Comparison of ENCODE assay signal across 12 cellular contexts in the genomic region with DNA sequence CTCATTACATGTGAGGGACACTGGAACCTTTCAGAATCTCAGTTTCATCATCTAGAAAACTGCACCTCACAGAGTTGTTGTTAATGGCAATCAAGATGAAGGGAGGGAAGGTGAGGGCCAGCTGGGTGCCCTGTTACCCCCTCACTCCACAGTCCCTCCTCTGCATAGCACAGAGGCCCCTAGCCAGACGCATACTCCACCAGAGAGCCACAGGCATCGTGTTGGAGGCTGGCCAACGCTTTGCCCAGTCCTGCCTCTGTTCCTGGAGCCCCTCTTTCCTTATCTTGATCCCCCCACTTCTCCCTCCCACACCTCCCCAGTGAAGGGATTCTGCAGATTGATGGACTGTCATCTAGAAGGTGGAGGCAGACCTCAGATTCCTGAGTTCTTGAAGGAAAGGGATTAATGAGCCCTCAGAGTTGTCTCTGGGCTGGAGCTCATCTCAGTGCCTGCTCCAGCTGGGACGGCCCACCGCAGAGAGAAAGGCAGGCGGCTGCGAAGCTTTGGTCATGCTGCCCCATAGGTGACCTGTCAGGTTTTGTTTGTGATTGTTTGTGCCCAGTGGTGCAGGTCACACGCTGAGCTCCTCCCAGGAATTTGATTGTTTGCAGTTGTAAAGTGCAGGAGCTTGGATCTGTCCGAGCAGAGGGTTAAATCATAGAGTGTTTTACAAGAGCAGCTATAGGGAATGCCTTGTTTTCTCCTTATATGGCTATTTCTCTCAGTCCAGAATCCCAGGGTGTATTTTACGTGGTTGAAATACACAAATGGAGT.
A peak's percentile ranks its signal among the peaks of the same experiment; 100 is the strongest.
DNase-seq lines count a peak whose midpoint lies in the region; ATAC-seq, FAIRE-seq and TF ChIP-seq lines count a peak whose summit lies in the region.
"Had no signal": no experiment of that assay in that cellular context is flagged by ENCODE, and none has a peak within 500 bp of the region (broad histone marks: within the 10 kb centered on the region; RNA-seq: fewer than 3 reads in every experiment).

No MANE protein-coding gene starts in this region.

- peak; percentile 60 for DNase-seq in H7
- peak; percentile 70 for DNase-seq in PC-3
- DNase-seq in hepatocyte (ENCODE audit: low spot score) = peak; percentile 39
- peak; percentile 93 for DNase-seq in renal cortical epithelial cell (ENCODE audit: low read depth)
- DNase-seq in NCI-H345 (lab: John Stamatoyannopoulos, UW) = no peak
- no peak for DNase-seq in pancreas
- no peak for DNase-seq in stimulated activated CD4-positive, alpha-beta T cell treated with anti-CD3 and anti-CD28 coated beads, Interleukin-2, amount 100 ng/mL, for 48 hours
- DNase-seq: CD4-positive, CD25-positive, alpha-beta regulatory T cell; foreskin melanocyte; NCI-H510A had no signal

- peak overlapping the region; percentile 11; the same call in 1 of the 2 replicates for H3K4me2 ChIP-seq in PC-3 (ENCODE audit: low read length)
- peak overlapping the region; percentile 50 for H3K4me2 ChIP-seq in hepatocyte

- no peak for FAIRE-seq in pancreas (lab: Jason Lieb, UNC)

- H3K36me3 ChIP-seq in H7 (replicated peaks; ENCODE audit: control insufficient read depth, insufficient read depth, low read length) (no peaks in the 10 kb centered on the region; the same call in 1 of the 2 replicates), PC-3 (ENCODE audit: low read depth, low read length) (no peaks in the 10 kb centered on the region), hepatocyte (replicated peaks; ENCODE audit: insufficient read depth, low read depth) (no peaks in the 10 kb centered on the region), pancreas (no peaks in the 10 kb centered on the region)

- intact Hi-C loops in PC-3 (cut with micrococcal nuclease) = loop anchor here (1.0 to 5.0 kb wide), 2 partner anchors 18 to 168 kb away; no protein-coding TSS in a partner anchor
- intact Hi-C loops in pancreas (cut with DNase I) = no loop called here

- H3K9me3 ChIP-seq in PC-3 (ENCODE audit: low read length) (no peaks in the 10 kb centered on the region), hepatocyte (ENCODE audit: low read depth) (no peaks in the 10 kb centered on the region), pancreas (no peaks in the 10 kb centered on the region)

- H4K20me1 ChIP-seq in PC-3 (ENCODE audit: low read length) = no peaks in the 10 kb centered on the region
- no peaks in the 10 kb centered on the region for H4K20me1 ChIP-seq in hepatocyte (ENCODE audit: insufficient read depth, poor library complexity, severe bottlenecking)

- CTCF ChIA-PET in PC-3 (lab: Charles Lee) = no interaction called here

- POLR2A ChIA-PET in PC-3 (lab: Charles Lee; ENCODE audit: unreplicated experiment) = interaction anchor here (0.5 to 0.8 kb wide), 3 partner anchors 18 to 686 kb away, joined by 3 to 27 read pairs (median 3); no protein-coding TSS in a partner anchor

- H3K27me3 ChIP-seq in H7 (ENCODE audit: control insufficient read depth, insufficient read depth, low read length) (no peaks in the 10 kb centered on the region), PC-3 (ENCODE audit: low read length) (no peaks in the 10 kb centered on the region), hepatocyte (no peaks in the 10 kb centered on the region), pancreas (no peaks in the 10 kb centered on the region)

- no peak for TF ChIP-seq CTCF in PC-3 (conservative IDR thresholded peaks at IDR 0.05; ENCODE audit: low read depth, low read length)
- TF ChIP-seq CTCF in hepatocyte (IDR thresholded peaks at IDR 0.05; ENCODE audit: poor library complexity) = no peak
- TF ChIP-seq CTCF in pancreas (IDR thresholded peaks at IDR 0.05) = no peak

- H3K9me2 ChIP-seq in PC-3 (replicated peaks; ENCODE audit: low read length) (no peaks in the 10 kb centered on the region), hepatocyte (replicated peaks; ENCODE audit: insufficient read depth) (no peaks in the 10 kb centered on the region)

- H3F3A ChIP-seq in PC-3 (ENCODE audit: low read length, unreplicated experiment) = no peaks in the 10 kb centered on the region

- no peak overlapping the region for H3K4me3 ChIP-seq in H7 (ENCODE audit: insufficient read depth, low read depth, low read length)
- no peak overlapping the region for H3K4me3 ChIP-seq in PC-3 (ENCODE audit: low read length)
- H3K4me3 ChIP-seq in hepatocyte = no peak overlapping the region
- no peak overlapping the region for H3K4me3 ChIP-seq in pancreas

- peak overlapping the region; percentile 51; the same call in 1 of the 2 replicates for H2AFZ ChIP-seq in PC-3 (ENCODE audit: low read length)
- H2AFZ ChIP-seq in hepatocyte = peak overlapping the region; percentile 1

- BruUV-seq in PC-3 (replicated peaks; lab: Mats Ljungman, UMichigan) = TSS peak; percentile 53

- peak overlapping the region; percentile 62 for H3K27ac ChIP-seq in PC-3 (ENCODE audit: low read length)
- H3K27ac ChIP-seq in hepatocyte = peak overlapping the region; percentile 60
- no peak overlapping the region for H3K27ac ChIP-seq in pancreas

- ATAC-seq in PC-3 (peak; percentile 83), GM18907 (IDR thresholded peaks at IDR 0.05; ENCODE audit: unreplicated experiment) (no peak), pancreas (no peak)
- ATAC-seq: activated T-helper 17 cell treated with anti-CD3 and anti-CD28 coated beads, Interleukin-2, amount 50 U/mL, for 72 hours had no signal

- H3K4me1 ChIP-seq in PC-3 (ENCODE audit: insufficient read depth, low read length) (peaks cover 28% of the 10 kb centered on the region), hepatocyte (ENCODE audit: insufficient read depth) (peaks cover 21% of the 10 kb centered on the region), pancreas (no peaks in the 10 kb centered on the region)

- 15% methylated on average over 10 of the region's 10 CpGs for WGBS in hepatocyte (ENCODE audit: low lambda C conversion rate, missing lambda C conversion rate)
- 56 to 63% methylated on average over 10 of the region's 10 CpGs for WGBS in pancreas, 2 donors

- H3K9ac ChIP-seq in PC-3 (ENCODE audit: low read length) = peak overlapping the region; percentile 41; the same call in 1 of the 2 replicates

- H3K79me2 ChIP-seq in PC-3 (ENCODE audit: low read length) = no peaks in the 10 kb centered on the region
- no peaks in the 10 kb centered on the region for H3K79me2 ChIP-seq in hepatocyte

Comparison
In these comparisons a context has a peak if more than half of its experiments do, and no peak if none do; other contexts are left out.
1. DNase-seq: peak in H7 (single experiment), PC-3 (single experiment), hepatocyte (single experiment) and renal cortical epithelial cell (single experiment); none in NCI-H345 (single experiment), pancreas (0 of 6) and stimulated activated CD4-positive, alpha-beta T cell treated with anti-CD3 and anti-CD28 coated beads, Interleukin-2, amount 100 ng/mL, for 48 hours (0 of 2).
2. H3K27ac ChIP-seq: peak in PC-3 (single experiment) and hepatocyte (single experiment); none in pancreas (0 of 4).